ENCODE assay signal across 23 cellular contexts in genomic region chr5:20956134-20956533, GRCh38.
"Had no signal": no experiment of that assay in that cellular context is flagged by ENCODE, and none has a peak within 500 bp of the region (broad histone marks: within the 10 kb centered on the region; RNA-seq: fewer than 3 reads in every experiment).

No MANE protein-coding gene starts in this region.

- H3K4me1 ChIP-seq: esophagus squamous epithelium, gastrocnemius medialis, heart right ventricle, left lung, lower lobe of right lung had no signal

- DNase-seq: cortex of kidney; effector CD8-positive, alpha-beta T cell; effector memory CD8-positive, alpha-beta T cell; endodermal cell; erythroblast; esophagus squamous epithelium; foreskin fibroblast; foreskin melanocyte; gastrocnemius medialis; glutamatergic neuron; head of caudate nucleus; heart right ventricle; hippocampal formation; left cardiac atrium; left lung; left ventricle myocardium superior; lower lobe of right lung; mesenchymal stem cell; mucosa of descending colon; naive B cell; natural killer cell had no signal

- H3K9me3 ChIP-seq: esophagus squamous epithelium, gastrocnemius medialis, left lung, lower lobe of right lung had no signal

- H3K36me3 ChIP-seq: esophagus squamous epithelium, gastrocnemius medialis, heart right ventricle, left lung, lower lobe of right lung had no signal

- H3K4me3 ChIP-seq: esophagus squamous epithelium, gastrocnemius medialis, heart right ventricle, left lung, lower lobe of right lung, mucosa of descending colon had no signal

- H3K27me3 ChIP-seq: esophagus squamous epithelium, gastrocnemius medialis, heart right ventricle, left lung had no signal

- H3K27ac ChIP-seq: epithelial cell of prostate, esophagus squamous epithelium, gastrocnemius medialis, heart right ventricle, left lung, lower lobe of right lung had no signal

- ATAC-seq: effector memory CD8-positive, alpha-beta T cell; esophagus mucosa; gastrocnemius medialis; heart right ventricle; left cardiac atrium; left lung; left ventricle myocardium superior; lower lobe of right lung; mucosa of descending colon; natural killer cell had no signal
